9 cellular contexts compared by ENCODE assay signal in the genomic region with DNA sequence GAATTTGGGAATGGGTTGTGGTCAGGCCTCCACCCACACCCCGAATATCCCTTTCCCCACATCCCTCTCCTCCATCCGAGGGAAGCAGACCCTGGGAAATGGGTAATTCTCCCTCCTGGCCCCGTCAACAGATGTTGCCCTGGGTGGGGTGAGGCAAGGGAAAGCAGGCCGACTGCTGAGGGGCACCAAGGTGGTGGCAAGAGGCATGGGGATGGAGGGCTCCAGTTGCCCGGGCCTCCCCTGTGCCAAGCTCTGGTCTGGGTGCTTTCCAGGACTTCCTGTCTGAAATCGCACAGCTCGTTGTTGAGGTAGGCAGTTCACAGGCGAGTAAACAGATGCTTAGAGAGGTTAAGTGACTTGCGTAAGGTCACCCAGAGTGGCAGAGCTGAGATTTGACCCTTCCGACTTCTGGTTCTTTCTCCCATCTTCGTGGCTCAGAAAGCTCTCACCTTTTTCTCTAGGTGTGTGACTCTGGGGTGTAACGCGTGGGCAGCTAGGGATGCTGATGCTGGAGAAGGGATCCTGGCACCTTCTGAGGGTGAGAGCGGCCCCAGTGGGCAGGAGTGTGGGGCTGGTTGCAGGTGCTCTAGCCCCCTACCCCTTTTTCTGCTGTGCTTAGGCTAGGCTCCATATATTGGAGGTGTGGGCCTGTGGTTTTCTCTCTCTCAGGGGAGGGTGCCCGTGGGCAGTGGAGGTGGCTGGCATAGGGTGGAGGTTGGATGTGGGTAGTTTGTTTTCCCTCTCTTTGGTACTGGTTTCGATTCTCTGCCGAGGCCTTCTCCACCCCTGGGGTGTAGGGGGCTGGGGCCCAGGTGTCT. TPM values are rescaled to one million over a fixed set of nuclear protein-coding genes. Genes with fewer than 3 reads are reported as not detected.
DNase-seq lines count a peak whose midpoint lies in the region; ATAC-seq, FAIRE-seq and TF ChIP-seq lines count a peak whose summit lies in the region.
"Had no signal": no experiment of that assay in that cellular context is flagged by ENCODE, and none has a peak within 500 bp of the region (broad histone marks: within the 10 kb centered on the region; RNA-seq: fewer than 3 reads in every experiment).

No MANE protein-coding gene starts in this region.

- no peaks in the 10 kb centered on the region for H3K27me3 ChIP-seq in sigmoid colon

- TF ChIP-seq EP300 in sigmoid colon (IDR thresholded peaks at IDR 0.05) = no peak

- FAIRE-seq in GM18507 (lab: Jason Lieb, UNC) = peak; percentile 95
- FAIRE-seq: TTC549 had no signal

- ATAC-seq in GM18873 (IDR thresholded peaks at IDR 0.05; ENCODE audit: low FRiP score, unreplicated experiment) = no peak
- no peak for ATAC-seq in GM21737 (IDR thresholded peaks at IDR 0.05; ENCODE audit: unreplicated experiment)
- no peak for ATAC-seq in HG03045 (IDR thresholded peaks at IDR 0.05; ENCODE audit: unreplicated experiment)

- H3K36me3 ChIP-seq in sigmoid colon = no peaks in the 10 kb centered on the region

- TF ChIP-seq CTCF in sigmoid colon (IDR thresholded peaks at IDR 0.05) = no peak

- H3K9me3 ChIP-seq in sigmoid colon = no peaks in the 10 kb centered on the region

- 44 to 58% methylated on average over 17 of the region's 17 CpGs for WGBS in sigmoid colon, 2 donors

- no peak overlapping the region for H3K4me3 ChIP-seq in sigmoid colon

- peak overlapping the region; percentile 93 to 98 (median 96) for H3K27ac ChIP-seq in sigmoid colon

- intact Hi-C loops in sigmoid colon (cut with DNase I) = no loop called here

- DNase-seq in GM18507 (ENCODE audit: extremely low spot score, insufficient read length, low read depth) (peak; percentile 37), T-helper 1 cell (peak; percentile 46 to 85 (median 55)), dermis blood vessel endothelial cell (peak; percentile 60), sigmoid colon (no peak), D341Med (ENCODE audit: low spot score) (no peak)

- peaks cover 0 to 100% (median 100%) of the 10 kb centered on the region in 4 donors for H3K4me1 ChIP-seq in sigmoid colon

- no peak for TF ChIP-seq POLR2A in sigmoid colon (IDR thresholded peaks at IDR 0.05)

RNA-seq across cellular contexts. Expression of gene RARA, which starts 17.2 kb away (rescaled TPM):
- total RNA-seq in dermis blood vessel endothelial cell (9.7 and 13.6 TPM in 2 replicates), sigmoid colon (10 to 100 TPM; 15.8 to 27.3 (median 20.5) TPM)
- 10 to 100 TPM; 26.4 to 29.6 (median 27.8) TPM for polyA plus RNA-seq in sigmoid colon

RNA-seq across cellular contexts. Expression of gene GJD3, which starts 38.3 kb away (rescaled TPM):
- total RNA-seq in dermis blood vessel endothelial cell = 3.7 and 4.3 TPM in 2 replicates
- 1 to 10 TPM in 1 of 4 donors, under 1 TPM in 1, not detected in 2; 0.49 to 2.1 TPM for total RNA-seq in sigmoid colon
- polyA plus RNA-seq in sigmoid colon = under 1 TPM in 1 of 3 donors, not detected in 2; 0.64 TPM

RNA-seq across cellular contexts. Expression of gene CDC6, which starts 38.5 kb away (rescaled TPM):
- total RNA-seq in dermis blood vessel endothelial cell (16.8 and 33.6 TPM in 2 replicates), sigmoid colon (1 to 10 TPM in 1 of 4 donors, under 1 TPM in 2, not detected in 1; 0.33 to 1.5 (median 0.83) TPM)
- 10 to 100 TPM in 1 of 3 donors, 1 to 10 TPM in 2; 2.4 to 10.9 (median 8.6) TPM for polyA plus RNA-seq in sigmoid colon

Comparison
In these comparisons a context has a peak if more than half of its experiments do, and no peak if none do; other contexts are left out.
1. DNase-seq: peak in GM18507 (single experiment), T-helper 1 cell (5 of 5) and dermis blood vessel endothelial cell (single experiment); none in sigmoid colon (single experiment) and D341Med (single experiment).